ENCODE assay signal across 1 cellular context in genomic region chr7:151818674-151819519, GRCh38.
TF ChIP-seq lines count a peak whose summit lies in the region.

No MANE protein-coding gene starts in this region.

TF ChIP-seq in H1, 55 proteins besides CTCF, POLR2A, EP300 and RAD21:
- TF ChIP-seq ATF2 (IDR thresholded peaks at IDR 0.05; ENCODE audit: low read length) (no peak), NANOG (IDR thresholded peaks at IDR 0.05; ENCODE audit: insufficient read depth, low read depth, low read length, poor library complexity, severe bottlenecking) (no peak), TEAD4 (IDR thresholded peaks at IDR 0.05; ENCODE audit: low read depth, low read length) (no peak), SIRT6 (IDR thresholded peaks at IDR 0.05; ENCODE audit: low read length) (no peak), FOSL1 (IDR thresholded peaks at IDR 0.05; ENCODE audit: insufficient read depth, low read depth, low read length) (no peak), BRCA1 (IDR thresholded peaks at IDR 0.05; ENCODE audit: low read depth, low read length) (no peak), MAX (IDR thresholded peaks at IDR 0.05) (no peak), SIN3A (conservative IDR thresholded peaks at IDR 0.05 in 1 of 2, IDR thresholded peaks at IDR 0.05 in 1 of 2; ENCODE audit: low read depth in 1 of 2, low read length in 2 of 2) (no peak), RBBP5 (IDR thresholded peaks at IDR 0.05; ENCODE audit: borderline replicate concordance, low read depth, low read length) (no peak), SIX5 (IDR thresholded peaks at IDR 0.05; ENCODE audit: low read depth, low read length) (no peak), KDM1A (IDR thresholded peaks at IDR 0.05; ENCODE audit: borderline replicate concordance, low read length) (no peak), POLR2AphosphoS5 (IDR thresholded peaks at IDR 0.05; ENCODE audit: low read depth, low read length) (no peak), JUN (IDR thresholded peaks at IDR 0.05; ENCODE audit: low read depth, low read length) (no peak), JUND (IDR thresholded peaks at IDR 0.05; ENCODE audit: low read length) (no peak), EGR1 (IDR thresholded peaks at IDR 0.05; ENCODE audit: borderline replicate concordance, low read depth, low read length) (no peak), KDM4A (IDR thresholded peaks at IDR 0.05; ENCODE audit: low read depth, low read length, severe bottlenecking) (no peak)
